Comparison of ENCODE assay signal across 7 cellular contexts in genomic region chr1:235945775-235946565, GRCh38.
DNase-seq lines count a peak whose midpoint lies in the region; ATAC-seq lines count a peak whose summit lies in the region.

No MANE protein-coding gene starts in this region.

- no peak overlapping the region for H3K4me3 Mint-ChIP-seq in activated naive CD8-positive, alpha-beta T cell treated with anti-CD3 and anti-CD28 coated beads, Interleukin-2, amount 10 ng/mL, durations not matched to agents 7 days and 5 days
- H3K4me3 Mint-ChIP-seq in stimulated activated memory B cell treated with anti-CD40 and anti-IgM and Interleukin-4, amounts not matched to agents 10 μg/mL and 1 μg/mL and 100 μg/mL, for 72 hours = peak overlapping the region; percentile 68
- no peak overlapping the region for H3K4me3 Mint-ChIP-seq in activated T-cell treated with anti-CD3 and anti-CD28 coated beads, Interleukin-2, amount 50 U/mL, for 4 hours
- H3K4me3 Mint-ChIP-seq in activated CD4-positive, alpha-beta memory T cell treated with anti-CD3 and anti-CD28 coated beads, Interleukin-2, amount 10 ng/mL, durations not matched to agents 7 days and 5 days = no peak overlapping the region

- peaks cover 4% of the 10 kb centered on the region for H3K27me3 Mint-ChIP-seq in activated naive CD8-positive, alpha-beta T cell treated with anti-CD3 and anti-CD28 coated beads, Interleukin-2, amount 10 ng/mL, durations not matched to agents 7 days and 5 days
- H3K27me3 Mint-ChIP-seq in stimulated activated memory B cell treated with anti-CD40 and anti-IgM and Interleukin-4, amounts not matched to agents 10 μg/mL and 1 μg/mL and 100 μg/mL, for 72 hours = no peaks in the 10 kb centered on the region
- H3K27me3 Mint-ChIP-seq in activated T-cell treated with anti-CD3 and anti-CD28 coated beads, Interleukin-2, amount 50 U/mL, for 4 hours (ENCODE audit: low read depth) = no peaks in the 10 kb centered on the region
- no peaks in the 10 kb centered on the region for H3K27me3 Mint-ChIP-seq in activated CD4-positive, alpha-beta memory T cell treated with anti-CD3 and anti-CD28 coated beads, Interleukin-2, amount 10 ng/mL, durations not matched to agents 7 days and 5 days

- peak; percentile 57 for ATAC-seq in GM19395 (IDR thresholded peaks at IDR 0.05; ENCODE audit: unreplicated experiment)
- ATAC-seq in HG02981 (IDR thresholded peaks at IDR 0.05; ENCODE audit: unreplicated experiment) = peak; percentile 68
- peak; percentile 34 for ATAC-seq in activated naive CD8-positive, alpha-beta T cell treated with anti-CD3 and anti-CD28 coated beads, Interleukin-2, amount 10 ng/mL, durations not matched to agents 7 days and 5 days (ENCODE audit: low read depth)
- peak; percentile 89 for ATAC-seq in stimulated activated memory B cell treated with anti-CD40 and anti-IgM and Interleukin-4, amounts not matched to agents 10 μg/mL and 1 μg/mL and 100 μg/mL, for 72 hours
- no peak for ATAC-seq in activated T-cell treated with anti-CD3 and anti-CD28 coated beads, Interleukin-2, amount 50 U/mL, for 4 hours

- H3K9me3 Mint-ChIP-seq in activated naive CD8-positive, alpha-beta T cell treated with anti-CD3 and anti-CD28 coated beads, Interleukin-2, amount 10 ng/mL, durations not matched to agents 7 days and 5 days = no peaks in the 10 kb centered on the region
- H3K9me3 Mint-ChIP-seq in stimulated activated memory B cell treated with anti-CD40 and anti-IgM and Interleukin-4, amounts not matched to agents 10 μg/mL and 1 μg/mL and 100 μg/mL, for 72 hours = no peaks in the 10 kb centered on the region
- H3K9me3 Mint-ChIP-seq in activated T-cell treated with anti-CD3 and anti-CD28 coated beads, Interleukin-2, amount 50 U/mL, for 4 hours = no peaks in the 10 kb centered on the region
- no peaks in the 10 kb centered on the region for H3K9me3 Mint-ChIP-seq in activated CD4-positive, alpha-beta memory T cell treated with anti-CD3 and anti-CD28 coated beads, Interleukin-2, amount 10 ng/mL, durations not matched to agents 7 days and 5 days

- DNase-seq in activated naive CD8-positive, alpha-beta T cell treated with anti-CD3 and anti-CD28 coated beads, Interleukin-2, amount 10 ng/mL, durations not matched to agents 7 days and 5 days = no peak
- DNase-seq in OCI-M1 (lab: John Stamatoyannopoulos, UW) = no peak
- DNase-seq in activated T-cell treated with anti-CD3 and anti-CD28 coated beads, Interleukin-2, amount 50 U/mL, for 4 hours = no peak
- no peak for DNase-seq in activated CD4-positive, alpha-beta memory T cell treated with anti-CD3 and anti-CD28 coated beads, Interleukin-2, amount 10 ng/mL, durations not matched to agents 7 days and 5 days

- no peaks in the 10 kb centered on the region for H3K36me3 Mint-ChIP-seq in activated naive CD8-positive, alpha-beta T cell treated with anti-CD3 and anti-CD28 coated beads, Interleukin-2, amount 10 ng/mL, durations not matched to agents 7 days and 5 days
- no peaks in the 10 kb centered on the region for H3K36me3 Mint-ChIP-seq in stimulated activated memory B cell treated with anti-CD40 and anti-IgM and Interleukin-4, amounts not matched to agents 10 μg/mL and 1 μg/mL and 100 μg/mL, for 72 hours
- no peaks in the 10 kb centered on the region for H3K36me3 Mint-ChIP-seq in activated T-cell treated with anti-CD3 and anti-CD28 coated beads, Interleukin-2, amount 50 U/mL, for 4 hours (ENCODE audit: insufficient read depth)
- H3K36me3 Mint-ChIP-seq in activated CD4-positive, alpha-beta memory T cell treated with anti-CD3 and anti-CD28 coated beads, Interleukin-2, amount 10 ng/mL, durations not matched to agents 7 days and 5 days (ENCODE audit: low read depth) = no peaks in the 10 kb centered on the region

- CTCF ChIA-PET in activated CD4-positive, alpha-beta memory T cell treated with anti-CD3 and anti-CD28 coated beads, Interleukin-2, amount 10 ng/mL, durations not matched to agents 7 days and 5 days (lab: Charles Lee) = interaction anchor here (1.6 kb wide), 1 partner anchor 80 kb away, joined by 6 read pairs; no protein-coding TSS in a partner anchor

- H3K4me1 Mint-ChIP-seq in activated naive CD8-positive, alpha-beta T cell treated with anti-CD3 and anti-CD28 coated beads, Interleukin-2, amount 10 ng/mL, durations not matched to agents 7 days and 5 days = peaks cover 17% of the 10 kb centered on the region
- peaks cover 77% of the 10 kb centered on the region for H3K4me1 Mint-ChIP-seq in stimulated activated memory B cell treated with anti-CD40 and anti-IgM and Interleukin-4, amounts not matched to agents 10 μg/mL and 1 μg/mL and 100 μg/mL, for 72 hours
- H3K4me1 Mint-ChIP-seq in activated T-cell treated with anti-CD3 and anti-CD28 coated beads, Interleukin-2, amount 50 U/mL, for 4 hours (ENCODE audit: low read depth) = peaks cover 7% of the 10 kb centered on the region
- peaks cover 9% of the 10 kb centered on the region for H3K4me1 Mint-ChIP-seq in activated CD4-positive, alpha-beta memory T cell treated with anti-CD3 and anti-CD28 coated beads, Interleukin-2, amount 10 ng/mL, durations not matched to agents 7 days and 5 days

- peak overlapping the region; percentile 30 for H3K27ac Mint-ChIP-seq in activated naive CD8-positive, alpha-beta T cell treated with anti-CD3 and anti-CD28 coated beads, Interleukin-2, amount 10 ng/mL, durations not matched to agents 7 days and 5 days
- H3K27ac Mint-ChIP-seq in stimulated activated memory B cell treated with anti-CD40 and anti-IgM and Interleukin-4, amounts not matched to agents 10 μg/mL and 1 μg/mL and 100 μg/mL, for 72 hours = peak overlapping the region; percentile 81
- no peak overlapping the region for H3K27ac Mint-ChIP-seq in activated CD4-positive, alpha-beta memory T cell treated with anti-CD3 and anti-CD28 coated beads, Interleukin-2, amount 10 ng/mL, durations not matched to agents 7 days and 5 days

- POLR2A ChIA-PET in activated naive CD8-positive, alpha-beta T cell treated with anti-CD3 and anti-CD28 coated beads, Interleukin-2, amount 10 ng/mL, durations not matched to agents 7 days and 5 days (lab: Charles Lee) = interaction anchor here (0.6 to 1.1 kb wide), 3 partner anchors 8 to 80 kb away, joined by 3 to 4 read pairs (median 3); no protein-coding TSS in a partner anchor
- POLR2A ChIA-PET in activated CD4-positive, alpha-beta memory T cell treated with anti-CD3 and anti-CD28 coated beads, Interleukin-2, amount 10 ng/mL, durations not matched to agents 7 days and 5 days (lab: Charles Lee) = interaction anchor here (1.3 kb wide), 1 partner anchor 80 kb away, joined by 5 read pairs; no protein-coding TSS in a partner anchor

Comparison
In these comparisons a context has a peak if more than half of its experiments do, and no peak if none do; other contexts are left out.
1. ATAC-seq: peak in GM19395 (single experiment), HG02981 (single experiment), activated naive CD8-positive, alpha-beta T cell treated with anti-CD3 and anti-CD28 coated beads, Interleukin-2, amount 10 ng/mL, durations not matched to agents 7 days and 5 days (single experiment) and stimulated activated memory B cell treated with anti-CD40 and anti-IgM and Interleukin-4, amounts not matched to agents 10 μg/mL and 1 μg/mL and 100 μg/mL, for 72 hours (single experiment); none in activated T-cell treated with anti-CD3 and anti-CD28 coated beads, Interleukin-2, amount 50 U/mL, for 4 hours (0 of 2).